In the genomic region with DNA sequence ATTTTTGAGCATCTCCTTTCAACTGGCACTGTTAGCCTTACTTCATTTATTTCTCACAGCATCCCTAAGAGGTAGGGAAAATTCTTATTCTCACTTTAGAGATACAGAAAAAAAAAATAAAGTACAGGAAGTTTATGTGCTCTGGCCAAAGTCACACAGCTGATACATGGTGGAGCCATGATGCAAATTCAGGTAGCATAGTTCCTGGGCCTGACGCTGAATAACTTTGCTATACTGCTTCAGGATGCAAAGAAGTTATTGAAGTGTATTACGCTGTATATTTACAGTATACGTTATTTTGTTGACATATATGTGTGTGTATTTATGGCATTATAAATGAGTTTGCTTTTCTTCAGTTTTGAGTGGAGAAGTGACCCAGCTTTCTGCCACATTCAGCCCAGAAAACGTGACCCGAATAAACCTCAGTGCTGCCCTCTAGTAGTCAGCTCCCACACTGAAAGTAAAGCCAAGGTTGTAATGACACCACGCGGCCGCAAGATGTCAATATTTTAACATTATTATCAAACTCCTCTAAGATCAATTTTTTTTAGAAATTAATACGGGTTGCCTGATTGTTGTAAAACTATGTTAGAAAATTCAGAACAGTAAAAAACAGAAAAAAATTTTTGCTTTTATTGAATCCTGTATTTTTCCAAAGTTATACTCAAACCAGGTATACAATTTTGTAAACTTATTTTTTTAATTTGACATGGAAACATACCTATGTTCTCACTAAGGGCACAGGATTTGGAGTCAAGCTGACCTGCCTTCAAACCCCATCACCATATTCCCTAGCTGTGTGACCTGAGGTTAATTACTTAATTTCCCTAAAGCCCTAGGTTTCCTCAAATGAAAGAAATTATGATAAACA, we compare ENCODE assay signal across 8 cellular contexts. TPM values are rescaled to one million over a fixed set of nuclear protein-coding genes. Genes with fewer than 3 reads are reported as not detected.
DNase-seq lines count a peak whose midpoint lies in the region; ATAC-seq and TF ChIP-seq lines count a peak whose summit lies in the region.

No MANE protein-coding gene starts in this region.

- no peaks in the 10 kb centered on the region for H3K4me1 ChIP-seq in naive thymus-derived CD4-positive, alpha-beta T cell (ENCODE audit: control insufficient read depth in 2 of 2, insufficient read depth in 2 of 2, low read length in 2 of 2)

- peaks cover 0 to 2% (median 0%) of the 10 kb centered on the region in 7 donors for H3K4me1 Mint-ChIP-seq in naive thymus-derived CD4-positive, alpha-beta T cell
- H3K4me1 Mint-ChIP-seq in stimulated activated naive CD8-positive, alpha-beta T cell treated with anti-CD3 and anti-CD28 coated beads, Interleukin-15, amount 100 ng/mL, for 72 hours, result no peaks in the 10 kb centered on the region

- TF ChIP-seq CTCF in AG04449 (IDR thresholded peaks at IDR 0.05; ENCODE audit: insufficient read depth, low read length, missing control alignments), result peak; percentile 75

- H3K27me3 Mint-ChIP-seq in naive thymus-derived CD4-positive, alpha-beta T cell, result peaks cover 0 to 14% (median 0%) of the 10 kb centered on the region in 5 donors
- no peaks in the 10 kb centered on the region for H3K27me3 Mint-ChIP-seq in stimulated activated naive CD8-positive, alpha-beta T cell treated with anti-CD3 and anti-CD28 coated beads, Interleukin-15, amount 100 ng/mL, for 72 hours

- no peaks in the 10 kb centered on the region for H3K36me3 Mint-ChIP-seq in naive thymus-derived CD4-positive, alpha-beta T cell

- H3K4me3 ChIP-seq in AG04449 (ENCODE audit: low read depth, low read length), result no peak overlapping the region
- no peak overlapping the region for H3K4me3 ChIP-seq in naive thymus-derived CD4-positive, alpha-beta T cell (ENCODE audit: low read length)

- no peaks in the 10 kb centered on the region for H3K27me3 ChIP-seq in naive thymus-derived CD4-positive, alpha-beta T cell (ENCODE audit: control insufficient read depth in 2 of 2, insufficient read depth in 2 of 2, low read length in 2 of 2)

- H3K36me3 ChIP-seq in naive thymus-derived CD4-positive, alpha-beta T cell (ENCODE audit: control insufficient read depth in 2 of 3, insufficient read depth in 3 of 3, low read length in 3 of 3), result no peaks in the 10 kb centered on the region

- CTCF ChIA-PET in AG04449 (lab: Yijun Ruan, JAX), result interaction anchor here (0.7 to 4.3 kb wide), 33 partner anchors 8 to 786 kb away, joined by 3 to 125 read pairs (median 4); a partner anchor contains a TSS
- CTCF ChIA-PET in naive thymus-derived CD4-positive, alpha-beta T cell (lab: Charles Lee), result interaction anchor here (1.0 to 1.8 kb wide), 3 partner anchors 11 to 149 kb away, joined by 3 to 9 read pairs (median 3); no protein-coding TSS in a partner anchor

- no peak for DNase-seq in AG04449 (ENCODE audit: low read depth, low spot score)
- peak; percentile 71 for DNase-seq in NOMO-1 treated with DMSO at 0.1 percent for 48 hours (lab: John Stamatoyannopoulos, UW; ENCODE audit: unreplicated experiment)
- DNase-seq in activated CD8-positive, alpha-beta memory T cell treated with anti-CD3 and anti-CD28 coated beads, Interleukin-2, amount 50 U/mL, for 24 hours (ENCODE audit: extremely low read depth), result peak; percentile 10
- DNase-seq in erythroblast (lab: John Stamatoyannopoulos, UW), result peak; percentile 73 to 84
- DNase-seq in naive thymus-derived CD4-positive, alpha-beta T cell, result peak; percentile 7 to 70 (median 50)
- peak; percentile 32 to 54 for DNase-seq in stimulated activated naive CD8-positive, alpha-beta T cell treated with anti-CD3 and anti-CD28 coated beads, Interleukin-15, amount 100 ng/mL, for 72 hours

- H3K27ac Mint-ChIP-seq in naive thymus-derived CD4-positive, alpha-beta T cell, result no peak overlapping the region
- H3K27ac Mint-ChIP-seq in stimulated activated naive CD8-positive, alpha-beta T cell treated with anti-CD3 and anti-CD28 coated beads, Interleukin-15, amount 100 ng/mL, for 72 hours, result no peak overlapping the region

- peak; percentile 66 for ATAC-seq in GM18508 (IDR thresholded peaks at IDR 0.05; ENCODE audit: insufficient read depth, unreplicated experiment)
- peak; percentile 59 for ATAC-seq in HG03571 (IDR thresholded peaks at IDR 0.05; ENCODE audit: unreplicated experiment)
- peak; percentile 92 for ATAC-seq in naive thymus-derived CD4-positive, alpha-beta T cell
- ATAC-seq in stimulated activated naive CD8-positive, alpha-beta T cell treated with anti-CD3 and anti-CD28 coated beads, Interleukin-15, amount 100 ng/mL, for 72 hours, result no peak

- no peaks in the 10 kb centered on the region for H3K9me3 Mint-ChIP-seq in naive thymus-derived CD4-positive, alpha-beta T cell
- H3K9me3 Mint-ChIP-seq in stimulated activated naive CD8-positive, alpha-beta T cell treated with anti-CD3 and anti-CD28 coated beads, Interleukin-15, amount 100 ng/mL, for 72 hours, result no peaks in the 10 kb centered on the region

- intact Hi-C loops in naive thymus-derived CD4-positive, alpha-beta T cell (cut with micrococcal nuclease), result loop anchor here (1.0 to 10.0 kb wide), 11 partner anchors 51 to 927 kb away; a partner anchor contains a TSS

- H3K9me3 ChIP-seq in naive thymus-derived CD4-positive, alpha-beta T cell (ENCODE audit: control insufficient read depth in 2 of 3, low read length in 3 of 3), result no peaks in the 10 kb centered on the region

- POLR2A ChIA-PET in AG04449 (lab: Yijun Ruan, JAX), result no interaction called here
- POLR2A ChIA-PET in naive thymus-derived CD4-positive, alpha-beta T cell (lab: Charles Lee), result no interaction called here

- no peak overlapping the region for H3K27ac ChIP-seq in naive thymus-derived CD4-positive, alpha-beta T cell (ENCODE audit: low read depth, low read length)

- no peak for TF ChIP-seq POLR2A in erythroblast (IDR thresholded peaks at IDR 0.05; ENCODE audit: low read length)

- no peak overlapping the region for H3K4me3 Mint-ChIP-seq in naive thymus-derived CD4-positive, alpha-beta T cell
- no peak overlapping the region for H3K4me3 Mint-ChIP-seq in stimulated activated naive CD8-positive, alpha-beta T cell treated with anti-CD3 and anti-CD28 coated beads, Interleukin-15, amount 100 ng/mL, for 72 hours

RNA-seq across cellular contexts. Expression of a gene that starts 3.8 kb away (rescaled TPM):
- total RNA-seq in naive thymus-derived CD4-positive, alpha-beta T cell, result not detected
- polyA plus RNA-seq in naive thymus-derived CD4-positive, alpha-beta T cell, result not detected

RNA-seq across cellular contexts. Expression of a gene that starts 50.9 kb away (rescaled TPM):
- total RNA-seq in naive thymus-derived CD4-positive, alpha-beta T cell, result 10 to 100 TPM in 1 of 5 experiments, 1 to 10 TPM in 4; 5.7 to 13.5 (median 7.7) TPM
- polyA plus RNA-seq in naive thymus-derived CD4-positive, alpha-beta T cell, result 10 to 100 TPM; 12.8 to 20.8 TPM
